Comparison of ENCODE assay signal across 8 cellular contexts in genomic region chr21:34807146-34807880, GRCh38.
DNase-seq lines count a peak whose midpoint lies in the region; ATAC-seq and TF ChIP-seq lines count a peak whose summit lies in the region.

No MANE protein-coding gene starts in this region.

- peak overlapping the region; percentile 92 for H3K27ac Mint-ChIP-seq in CD8-positive, alpha-beta T cell
- peak overlapping the region; percentile 71 for H3K27ac Mint-ChIP-seq in activated B cell treated with CpG ODN at 0.5 μM for 24 hours

- H3K36me3 ChIP-seq in CD8-positive, alpha-beta T cell (ENCODE audit: insufficient read depth, low read length) = no peaks in the 10 kb centered on the region
- H3K36me3 ChIP-seq in psoas muscle (ENCODE audit: insufficient read depth in 1 of 2, low read depth in 1 of 2) (peaks cover 4 to 60% of the 10 kb centered on the region in 2 donors), uterus (no peaks in the 10 kb centered on the region)

- H3K4me3 Mint-ChIP-seq in CD8-positive, alpha-beta T cell = no peak overlapping the region
- H3K4me3 Mint-ChIP-seq in activated B cell treated with CpG ODN at 0.5 μM for 24 hours = no peak overlapping the region

- POLR2A ChIA-PET in CD8-positive, alpha-beta T cell (lab: Charles Lee) = no interaction called here
- POLR2A ChIA-PET in activated B cell treated with CpG ODN at 0.5 μM for 24 hours (lab: Charles Lee) = interaction anchor here (0.6 to 2.4 kb wide), 3 partner anchors 38 to 545 kb away, joined by 3 to 24 read pairs (median 3); no protein-coding TSS in a partner anchor

- intact Hi-C loops in CD8-positive, alpha-beta T cell (cut with DNase I, micrococcal nuclease) = loop anchor here (2.0 to 10.0 kb wide), 4 partner anchors 23 to 241 kb away; partner anchors contain the start of gene RUNX1 (in 2 of the 2)
- intact Hi-C loops in activated B cell treated with CpG ODN at 0.5 μM for 24 hours (cut with micrococcal nuclease) = loop anchor here (1.0 to 5.0 kb wide), 3 partner anchors 37 to 81 kb away; no protein-coding TSS in a partner anchor
- intact Hi-C loops in psoas muscle (cut with DNase I) = no loop called here
- intact Hi-C loops in uterus (cut with DNase I; ENCODE audit: low total_unique reads) = no loop called here

- no peaks in the 10 kb centered on the region for H3K27me3 Mint-ChIP-seq in CD8-positive, alpha-beta T cell (ENCODE audit: low read depth)
- no peaks in the 10 kb centered on the region for H3K27me3 Mint-ChIP-seq in activated B cell treated with CpG ODN at 0.5 μM for 24 hours

- H3K36me3 Mint-ChIP-seq in CD8-positive, alpha-beta T cell = peaks cover 72% of the 10 kb centered on the region
- peaks cover 55% of the 10 kb centered on the region for H3K36me3 Mint-ChIP-seq in activated B cell treated with CpG ODN at 0.5 μM for 24 hours (ENCODE audit: low read depth)

- no peak overlapping the region for H3K4me3 ChIP-seq in CD8-positive, alpha-beta T cell (ENCODE audit: low read depth, low read length)
- peak overlapping the region in 1 of 2 donors; percentile 1 for H3K4me3 ChIP-seq in cardiac fibroblast (replicated peaks in 1 of 2; ENCODE audit: low read depth in 2 of 2, low read length in 2 of 2)
- H3K4me3 ChIP-seq in psoas muscle = no peak overlapping the region
- H3K4me3 ChIP-seq in uterus = no peak overlapping the region

- peaks cover 44% of the 10 kb centered on the region for H3K4me1 ChIP-seq in CD8-positive, alpha-beta T cell (ENCODE audit: insufficient read depth, low read length)
- peaks cover 28% of the 10 kb centered on the region for H3K4me1 ChIP-seq in psoas muscle
- peaks cover 0 to 3% of the 10 kb centered on the region in 2 donors for H3K4me1 ChIP-seq in uterus

- CTCF ChIA-PET in CD8-positive, alpha-beta T cell (lab: Charles Lee) = no interaction called here
- CTCF ChIA-PET in activated B cell treated with CpG ODN at 0.5 μM for 24 hours (lab: Charles Lee) = interaction anchor here (1.2 to 1.3 kb wide), 2 partner anchors 62 to 79 kb away, joined by 3 to 6 read pairs; no protein-coding TSS in a partner anchor

- ATAC-seq in CD8-positive, alpha-beta T cell = peak; percentile 86
- ATAC-seq in HG02870 (IDR thresholded peaks at IDR 0.05; ENCODE audit: unreplicated experiment) (peak; percentile 58), activated B cell treated with CpG ODN at 0.5 μM for 24 hours (ENCODE audit: low read depth) (peak; percentile 83), psoas muscle (peak; percentile 32 to 69 (median 54)), HG03097 (IDR thresholded peaks at IDR 0.05; ENCODE audit: low FRiP score, unreplicated experiment) (no peak)

- H3K9me3 Mint-ChIP-seq in CD8-positive, alpha-beta T cell = peaks cover 2% of the 10 kb centered on the region
- H3K9me3 Mint-ChIP-seq in activated B cell treated with CpG ODN at 0.5 μM for 24 hours = no peaks in the 10 kb centered on the region

- no peaks in the 10 kb centered on the region for H3K27me3 ChIP-seq in CD8-positive, alpha-beta T cell (ENCODE audit: insufficient read depth, low read length)
- H3K27me3 ChIP-seq in psoas muscle (ENCODE audit: insufficient read depth in 3 of 3, low read length in 2 of 3) (no peaks in the 10 kb centered on the region), uterus (no peaks in the 10 kb centered on the region)

- H3K4me1 Mint-ChIP-seq in CD8-positive, alpha-beta T cell (ENCODE audit: low read depth) = peaks cover 70% of the 10 kb centered on the region
- H3K4me1 Mint-ChIP-seq in activated B cell treated with CpG ODN at 0.5 μM for 24 hours = peaks cover 48% of the 10 kb centered on the region

- TF ChIP-seq CTCF in CD8-positive, alpha-beta T cell (IDR thresholded peaks at IDR 0.05) = no peak
- TF ChIP-seq CTCF in activated B cell treated with CpG ODN at 0.5 μM for 24 hours (IDR thresholded peaks at IDR 0.05) = no peak
- TF ChIP-seq CTCF in cardiac fibroblast (IDR thresholded peaks at IDR 0.05; ENCODE audit: low read depth, low read length) = no peak
- TF ChIP-seq CTCF in psoas muscle (IDR thresholded peaks at IDR 0.05) = no peak
- no peak for TF ChIP-seq CTCF in uterus (IDR thresholded peaks at IDR 0.05)

- H3K9me3 ChIP-seq in CD8-positive, alpha-beta T cell (ENCODE audit: low read length) = no peaks in the 10 kb centered on the region
- no peaks in the 10 kb centered on the region for H3K9me3 ChIP-seq in psoas muscle
- H3K9me3 ChIP-seq in uterus = no peaks in the 10 kb centered on the region

- WGBS in psoas muscle, 3 donors = 87 to 91% (median 89%) methylated on average over 7 of the region's 7 CpGs

- TF ChIP-seq POLR2A in uterus (IDR thresholded peaks at IDR 0.05) = no peak

- DNase-seq in CD8-positive, alpha-beta T cell = peak in 6 of 7 experiments; percentile 45 to 79 (median 59)
- no peak for DNase-seq in activated B cell treated with CpG ODN at 0.5 μM for 24 hours
- peak; percentile 91 to 99 for DNase-seq in cardiac fibroblast (ENCODE audit: low read depth in 2 of 2)
- no peak for DNase-seq in psoas muscle
- DNase-seq in uterus = no peak
- DNase-seq in NCI-H526 treated with DMSO at 0.1 percent for 48 hours (lab: John Stamatoyannopoulos, UW) = no peak

- peak overlapping the region; percentile 12 for H3K27ac ChIP-seq in CD8-positive, alpha-beta T cell (ENCODE audit: low read depth, low read length)
- H3K27ac ChIP-seq in psoas muscle (peak overlapping the region; percentile 62), uterus (peak overlapping the region in 1 of 2 donors; percentile 21)

Comparison
In these comparisons a context has a peak if more than half of its experiments do, and no peak if none do; other contexts are left out.
1. DNase-seq: peak in CD8-positive, alpha-beta T cell (6 of 7) and cardiac fibroblast (2 of 2); none in activated B cell treated with CpG ODN at 0.5 μM for 24 hours (single experiment), psoas muscle (0 of 2), uterus (0 of 2) and NCI-H526 treated with DMSO at 0.1 percent for 48 hours (single experiment).
2. intact Hi-C loops: an anchor here in CD8-positive, alpha-beta T cell (2.0 to 10.0 kb wide) and activated B cell treated with CpG ODN at 0.5 μM for 24 hours (1.0 to 5.0 kb wide); none called in psoas muscle and uterus.